9 cellular contexts compared by ENCODE assay signal in the genomic region with DNA sequence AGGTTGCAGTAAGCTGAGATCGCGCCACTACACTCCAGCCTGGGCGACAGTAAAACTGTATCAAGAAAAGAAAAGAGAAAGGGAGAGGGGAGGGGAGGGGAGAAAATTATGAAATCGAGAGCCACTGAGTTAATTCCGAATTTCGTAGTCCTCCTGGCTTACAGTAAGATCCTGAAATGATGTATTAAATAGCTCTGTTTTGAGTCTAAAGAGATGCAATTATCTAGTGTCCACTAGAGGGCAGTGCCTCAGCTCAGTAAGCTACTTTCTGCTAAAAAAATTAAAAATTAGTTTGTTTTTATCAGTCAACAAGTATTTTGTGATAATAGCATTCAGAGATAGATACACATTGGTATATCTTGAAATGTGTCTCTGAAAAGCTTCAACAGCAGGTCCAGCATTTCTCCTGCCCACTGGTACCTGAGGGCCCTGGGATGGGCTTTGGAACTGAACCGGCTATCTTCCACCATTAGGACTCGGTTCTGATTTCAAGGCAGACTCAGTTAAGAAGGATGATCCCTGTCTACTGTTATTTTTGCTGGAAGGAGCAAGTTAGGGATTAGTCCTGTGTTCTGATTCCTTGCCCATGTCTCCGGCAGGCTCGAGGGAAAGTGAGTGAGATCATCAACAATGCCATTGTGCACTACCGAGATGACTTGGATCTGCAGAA. TPM values are rescaled to one million over a fixed set of nuclear protein-coding genes. Genes with fewer than 3 reads are reported as not detected.
DNase-seq lines count a peak whose midpoint lies in the region; ATAC-seq and TF ChIP-seq lines count a peak whose summit lies in the region.
"Had no signal": no experiment of that assay in that cellular context is flagged by ENCODE, and none has a peak within 500 bp of the region (broad histone marks: within the 10 kb centered on the region; RNA-seq: fewer than 3 reads in every experiment).

No MANE protein-coding gene starts in this region.

- intact Hi-C loops in heart left ventricle (cut with DNase I) (loop anchor here in 8 of 10 donors (1.0 to 5.0 kb wide), 4 partner anchors 43 to 47 kb away; no protein-coding TSS in a partner anchor), Right ventricle myocardium inferior (cut with DNase I) (loop anchor here (2.0 kb wide), 1 partner anchor 47 kb away; no protein-coding TSS in a partner anchor), tibial artery (cut with DNase I; ENCODE audit: low total_unique reads) (loop anchor here (2.0 kb wide), 1 partner anchor 45 kb away; no protein-coding TSS in a partner anchor), left colon (cut with DNase I, micrococcal nuclease) (no loop called here)

- H3K27ac ChIP-seq in heart left ventricle (no peak overlapping the region), tibial artery (no peak overlapping the region)

- H3K36me3 Mint-ChIP-seq in activated CD8-positive, alpha-beta T cell treated with anti-CD3 and anti-CD28 coated beads, Interleukin-2, amount 10 ng/mL, durations not matched to agents 7 days and 5 days (ENCODE audit: low read depth), result no peaks in the 10 kb centered on the region

- no peaks in the 10 kb centered on the region for H3K27me3 Mint-ChIP-seq in activated CD8-positive, alpha-beta T cell treated with anti-CD3 and anti-CD28 coated beads, Interleukin-2, amount 10 ng/mL, durations not matched to agents 7 days and 5 days (ENCODE audit: low read depth)
- H3K27me3 Mint-ChIP-seq: activated naive CD8-positive, alpha-beta T cell had no signal

- H3K4me1 Mint-ChIP-seq in activated CD8-positive, alpha-beta T cell treated with anti-CD3 and anti-CD28 coated beads, Interleukin-2, amount 10 ng/mL, durations not matched to agents 7 days and 5 days (ENCODE audit: low read depth), result peaks cover 11% of the 10 kb centered on the region

- H3K9me3 ChIP-seq in heart left ventricle, result no peaks in the 10 kb centered on the region
- H3K9me3 ChIP-seq in tibial artery, result no peaks in the 10 kb centered on the region

- H3K4me3 Mint-ChIP-seq in activated CD8-positive, alpha-beta T cell treated with anti-CD3 and anti-CD28 coated beads, Interleukin-2, amount 10 ng/mL, durations not matched to agents 7 days and 5 days, result no peak overlapping the region
- H3K4me3 Mint-ChIP-seq: activated naive CD8-positive, alpha-beta T cell had no signal

- no peak overlapping the region for H3K27ac Mint-ChIP-seq in activated CD8-positive, alpha-beta T cell treated with anti-CD3 and anti-CD28 coated beads, Interleukin-2, amount 10 ng/mL, durations not matched to agents 7 days and 5 days
- H3K27ac Mint-ChIP-seq: activated naive CD8-positive, alpha-beta T cell had no signal

- TF ChIP-seq CTCF in heart left ventricle (IDR thresholded peaks at IDR 0.05), result peak; percentile 71 to 94 (median 82)
- peak; percentile 72 to 81 for TF ChIP-seq CTCF in tibial artery (IDR thresholded peaks at IDR 0.05)

- no peak for TF ChIP-seq POLR2A in heart left ventricle (IDR thresholded peaks at IDR 0.05)

- no peak for DNase-seq in heart left ventricle
- no peak for DNase-seq in Right ventricle myocardium inferior (ENCODE audit: missing footprints)
- DNase-seq in NCI-H1105 (lab: John Stamatoyannopoulos, UW), result peak; percentile 2
- peak; percentile 52 for DNase-seq in activated CD8-positive, alpha-beta T cell treated with anti-CD3 and anti-CD28 coated beads, Interleukin-2, amount 10 ng/mL, durations not matched to agents 7 days and 5 days
- DNase-seq in inferior parietal cortex (ENCODE audit: extremely low spot score), result peak; percentile 65
- no peak for DNase-seq in tibial artery
- no peak for DNase-seq in left colon

- H3K27me3 ChIP-seq in heart left ventricle (no peaks in the 10 kb centered on the region), tibial artery (peaks cover 0 to 23% of the 10 kb centered on the region in 2 donors)

- peaks cover 0 to 7% (median 0%) of the 10 kb centered on the region in 9 donors for H3K36me3 ChIP-seq in heart left ventricle
- H3K36me3 ChIP-seq in tibial artery, result no peaks in the 10 kb centered on the region

- H3K4me1 ChIP-seq in heart left ventricle (peaks cover 0 to 10% (median 1%) of the 10 kb centered on the region in 12 donors), tibial artery (peaks cover 0 to 9% (median 7%) of the 10 kb centered on the region in 4 donors)

- CTCF ChIA-PET in activated CD8-positive, alpha-beta T cell treated with anti-CD3 and anti-CD28 coated beads, Interleukin-2, amount 10 ng/mL, durations not matched to agents 7 days and 5 days (lab: Charles Lee), result interaction anchor here (0.5 to 4.3 kb wide), 77 partner anchors 8 to 331 kb away, joined by 3 to 81 read pairs (median 5); a partner anchor contains a TSS

- ATAC-seq in heart left ventricle, result peak in 1 of 4 donors; percentile 14
- ATAC-seq in Right ventricle myocardium inferior, result no peak
- no peak for ATAC-seq in activated CD8-positive, alpha-beta T cell treated with anti-CD3 and anti-CD28 coated beads, Interleukin-2, amount 10 ng/mL, durations not matched to agents 7 days and 5 days
- ATAC-seq in left colon, result no peak
- ATAC-seq in HG03097 (IDR thresholded peaks at IDR 0.05; ENCODE audit: low FRiP score, unreplicated experiment), result no peak

- 60 to 63% (median 62%) methylated on average over 11 of the region's 11 CpGs for WGBS in heart left ventricle, 4 donors

- H3K9me3 Mint-ChIP-seq in activated CD8-positive, alpha-beta T cell treated with anti-CD3 and anti-CD28 coated beads, Interleukin-2, amount 10 ng/mL, durations not matched to agents 7 days and 5 days (ENCODE audit: insufficient read depth), result no peaks in the 10 kb centered on the region

- H3K4me3 ChIP-seq in heart left ventricle, result no peak overlapping the region
- H3K4me3 ChIP-seq in tibial artery, result no peak overlapping the region

- POLR2A ChIA-PET in activated CD8-positive, alpha-beta T cell treated with anti-CD3 and anti-CD28 coated beads, Interleukin-2, amount 10 ng/mL, durations not matched to agents 7 days and 5 days (lab: Charles Lee), result interaction anchor here (0.6 to 0.8 kb wide), 2 partner anchors 47 to 58 kb away, joined by 3 read pairs; no protein-coding TSS in a partner anchor

RNA-seq across cellular contexts. Expression of a gene that starts 19.5 kb away (rescaled TPM):
- total RNA-seq in heart left ventricle (10 to 100 TPM in 4 of 9 donors, 1 to 10 TPM in 5; 4.9 to 21.5 (median 8.9) TPM), Right ventricle myocardium inferior (14.9 TPM), left colon (1 to 10 TPM; 4.8 to 7.5 TPM)
- polyA plus RNA-seq in heart left ventricle, result 1 to 10 TPM; 3.0 to 5.6 TPM
- 1 to 10 TPM; 2.7 to 2.8 TPM for total RNA-seq in activated CD8-positive, alpha-beta T cell treated with anti-CD3 and anti-CD28 coated beads, Interleukin-2, amount 10 ng/mL, durations not matched to agents 7 days and 5 days

RNA-seq across cellular contexts. Expression of a gene that starts 24.4 kb away (rescaled TPM):
- total RNA-seq in heart left ventricle (1 to 10 TPM; 3.1 to 7.3 (median 3.9) TPM), Right ventricle myocardium inferior (4.6 TPM), left colon (1 to 10 TPM; 1.5 to 3.6 TPM)
- 1 to 10 TPM; 1.7 to 3.4 TPM for polyA plus RNA-seq in heart left ventricle
- not detected for total RNA-seq in activated CD8-positive, alpha-beta T cell treated with anti-CD3 and anti-CD28 coated beads, Interleukin-2, amount 10 ng/mL, durations not matched to agents 7 days and 5 days

Comparison
In these comparisons a context has a peak if more than half of its experiments do, and no peak if none do; other contexts are left out.
1. DNase-seq: peak in NCI-H1105 (single experiment), activated CD8-positive, alpha-beta T cell treated with anti-CD3 and anti-CD28 coated beads, Interleukin-2, amount 10 ng/mL, durations not matched to agents 7 days and 5 days (single experiment) and inferior parietal cortex (single experiment); none in heart left ventricle (0 of 5), Right ventricle myocardium inferior (single experiment), tibial artery (0 of 2) and left colon (0 of 2).
2. intact Hi-C loops: an anchor here in heart left ventricle (1.0 to 5.0 kb wide), Right ventricle myocardium inferior (2.0 kb wide) and tibial artery (2.0 kb wide); none called in left colon.